Comparison of ENCODE assay signal across 1 cellular context in genomic region chr7:141362580-141363435, GRCh38.
TF ChIP-seq lines count a peak whose summit lies in the region.

No MANE protein-coding gene starts in this region.

TF ChIP-seq in HepG2, 621 proteins besides CTCF, POLR2A, EP300 and RAD21 (continued from another document):
- TF ChIP-seq, protein P1, sequence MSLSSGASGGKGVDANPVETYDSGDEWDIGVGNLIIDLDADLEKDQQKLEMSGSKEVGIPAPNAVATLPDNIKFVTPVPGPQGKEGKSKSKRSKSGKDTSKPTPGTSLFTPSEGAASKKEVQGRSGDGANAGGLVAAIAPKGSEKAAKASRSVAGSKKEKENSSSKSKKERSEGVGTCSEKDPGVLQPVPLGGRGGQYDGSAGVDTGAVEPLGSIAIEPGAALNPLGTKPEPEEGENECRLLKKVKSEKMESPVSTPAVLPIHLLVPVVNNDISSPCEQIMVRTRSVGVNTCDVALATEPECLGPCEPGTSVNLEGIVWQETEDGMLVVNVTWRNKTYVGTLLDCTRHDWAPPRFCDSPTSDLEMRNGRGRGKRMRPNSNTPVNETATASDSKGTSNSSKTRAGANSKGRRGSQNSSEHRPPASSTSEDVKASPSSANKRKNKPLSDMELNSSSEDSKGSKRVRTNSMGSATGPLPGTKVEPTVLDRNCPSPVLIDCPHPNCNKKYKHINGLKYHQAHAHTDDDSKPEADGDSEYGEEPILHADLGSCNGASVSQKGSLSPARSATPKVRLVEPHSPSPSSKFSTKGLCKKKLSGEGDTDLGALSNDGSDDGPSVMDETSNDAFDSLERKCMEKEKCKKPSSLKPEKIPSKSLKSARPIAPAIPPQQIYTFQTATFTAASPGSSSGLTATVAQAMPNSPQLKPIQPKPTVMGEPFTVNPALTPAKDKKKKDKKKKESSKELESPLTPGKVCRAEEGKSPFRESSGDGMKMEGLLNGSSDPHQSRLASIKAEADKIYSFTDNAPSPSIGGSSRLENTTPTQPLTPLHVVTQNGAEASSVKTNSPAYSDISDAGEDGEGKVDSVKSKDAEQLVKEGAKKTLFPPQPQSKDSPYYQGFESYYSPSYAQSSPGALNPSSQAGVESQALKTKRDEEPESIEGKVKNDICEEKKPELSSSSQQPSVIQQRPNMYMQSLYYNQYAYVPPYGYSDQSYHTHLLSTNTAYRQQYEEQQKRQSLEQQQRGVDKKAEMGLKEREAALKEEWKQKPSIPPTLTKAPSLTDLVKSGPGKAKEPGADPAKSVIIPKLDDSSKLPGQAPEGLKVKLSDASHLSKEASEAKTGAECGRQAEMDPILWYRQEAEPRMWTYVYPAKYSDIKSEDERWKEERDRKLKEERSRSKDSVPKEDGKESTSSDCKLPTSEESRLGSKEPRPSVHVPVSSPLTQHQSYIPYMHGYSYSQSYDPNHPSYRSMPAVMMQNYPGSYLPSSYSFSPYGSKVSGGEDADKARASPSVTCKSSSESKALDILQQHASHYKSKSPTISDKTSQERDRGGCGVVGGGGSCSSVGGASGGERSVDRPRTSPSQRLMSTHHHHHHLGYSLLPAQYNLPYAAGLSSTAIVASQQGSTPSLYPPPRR (CRISPR knock-in tag; IDR thresholded peaks at IDR 0.05; ENCODE audit: borderline replicate concordance), result no peak
- TF ChIP-seq PRMT3 (CRISPR knock-in tag; IDR thresholded peaks at IDR 0.05; ENCODE audit: borderline replicate concordance, low read depth) (no peak), ZNF546 (CRISPR knock-in tag; conservative IDR thresholded peaks at IDR 0.05) (no peak), PHF20 (CRISPR knock-in tag; IDR thresholded peaks at IDR 0.05) (no peak), ASH2L (IDR thresholded peaks at IDR 0.05; ENCODE audit: insufficient read length, low read depth, low read length) (no peak), SIX1 (CRISPR knock-in tag; IDR thresholded peaks at IDR 0.05; ENCODE audit: borderline replicate concordance) (no peak), ZNF225 (CRISPR knock-in tag; IDR thresholded peaks at IDR 0.05) (no peak), EHMT2 (IDR thresholded peaks at IDR 0.05; ENCODE audit: borderline replicate concordance, low read depth, low read length) (no peak), BHLHE40 (IDR thresholded peaks at IDR 0.05; ENCODE audit: low read length) (no peak), ZNF121 (CRISPR knock-in tag; IDR thresholded peaks at IDR 0.05) (no peak)
